ENCODE assay signal across 8 cellular contexts in the genomic region with DNA sequence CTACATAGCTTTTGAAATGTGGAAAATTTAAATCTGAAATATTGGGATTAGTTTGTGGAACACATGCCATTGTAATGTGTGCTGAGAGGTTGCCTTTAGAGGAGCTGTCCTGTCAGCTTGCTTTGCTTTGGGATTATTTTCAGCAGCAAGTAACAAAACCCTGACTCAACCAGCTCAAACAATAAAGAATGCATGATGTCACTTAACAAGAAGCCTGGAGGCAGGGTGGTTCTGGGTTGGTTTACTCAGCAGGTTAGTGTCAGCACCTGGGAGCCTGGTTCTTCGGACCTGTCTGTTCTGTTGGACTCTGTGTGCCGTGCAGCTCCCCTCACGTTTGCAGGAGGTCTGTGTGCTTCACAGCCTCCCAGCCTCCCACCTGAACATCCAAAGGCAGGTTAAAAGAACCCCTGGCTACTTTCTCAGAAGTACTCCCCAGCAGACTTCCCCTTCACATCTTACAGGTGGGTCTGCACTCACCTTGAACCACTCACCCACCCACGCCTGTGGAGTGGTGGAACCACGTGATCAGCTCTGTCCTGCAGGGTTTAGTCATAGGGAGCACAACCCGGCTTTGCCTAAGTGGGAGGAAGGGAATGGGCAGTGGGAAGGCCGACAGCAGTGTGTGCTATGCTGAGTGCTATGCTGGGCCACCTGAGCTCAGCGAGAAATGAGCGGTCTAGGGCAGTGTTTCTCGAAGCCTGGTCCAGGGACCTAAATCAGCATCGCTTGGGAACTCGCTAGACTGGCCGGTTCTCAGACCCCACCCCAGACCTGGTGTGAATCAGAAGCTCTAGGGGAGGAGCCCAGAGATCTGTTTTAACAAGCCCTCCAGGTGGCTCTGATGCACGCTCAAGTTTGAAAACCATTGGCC. TPM values are rescaled to one million over a fixed set of nuclear protein-coding genes. Genes with fewer than 3 reads are reported as not detected.
DNase-seq lines count a peak whose midpoint lies in the region; ATAC-seq, FAIRE-seq and TF ChIP-seq lines count a peak whose summit lies in the region.

No MANE protein-coding gene starts in this region.

- no peak overlapping the region for H2AFZ ChIP-seq in PC-9

- TF ChIP-seq CTCF in PC-9 (conservative IDR thresholded peaks at IDR 0.05) (no peak), omental fat pad (IDR thresholded peaks at IDR 0.05) (no peak)

- TSS peak; percentile 45 for BruUV-seq in PC-9 (replicated peaks; lab: Mats Ljungman, UMichigan)

- H3K4me1 ChIP-seq in PC-9 (replicated peaks; ENCODE audit: insufficient read depth), result peaks cover 24% of the 10 kb centered on the region
- H3K4me1 ChIP-seq in effector memory CD4-positive, alpha-beta T cell (ENCODE audit: control insufficient read depth, insufficient read depth, low read length, poor library complexity, severe bottlenecking), result peaks cover 53% of the 10 kb centered on the region

- no peak for FAIRE-seq in GM12892 (lab: Jason Lieb, UNC)

- no peaks in the 10 kb centered on the region for H3K36me3 ChIP-seq in PC-9 (ENCODE audit: low read depth)
- no peaks in the 10 kb centered on the region for H3K36me3 ChIP-seq in effector memory CD4-positive, alpha-beta T cell (ENCODE audit: control insufficient read depth, insufficient read depth, low read length)

- ATAC-seq in omental fat pad (ENCODE audit: low FRiP score) (peak; percentile 58), HG03159 (IDR thresholded peaks at IDR 0.05; ENCODE audit: unreplicated experiment) (no peak), sciatic nerve (no peak)

- H4K20me1 ChIP-seq in PC-9 (ENCODE audit: insufficient read depth), result no peaks in the 10 kb centered on the region

- peaks cover 21% of the 10 kb centered on the region for H3F3A ChIP-seq in PC-9 (ENCODE audit: insufficient read depth, low read depth)

- POLR2A ChIA-PET in PC-9 (lab: Charles Lee; ENCODE audit: unreplicated experiment), result interaction anchor here (0.6 to 0.7 kb wide), 5 partner anchors 10 to 66 kb away, joined by 3 to 6 read pairs (median 4); no protein-coding TSS in a partner anchor

- peak; percentile 34; the same call in 1 of the 2 replicates for TF ChIP-seq POLR2A in GM12892 (IDR thresholded peaks at IDR 0.05; ENCODE audit: low read depth, low read length)

- CTCF ChIA-PET in PC-9 (lab: Charles Lee), result interaction anchor here (0.6 to 1.0 kb wide), 5 partner anchors 9 to 145 kb away, joined by 3 to 6 read pairs (median 5); a partner anchor contains a TSS

- peak overlapping the region; percentile 68 for H3K4me2 ChIP-seq in PC-9

- no peaks in the 10 kb centered on the region for H3K27me3 ChIP-seq in PC-9 (ENCODE audit: insufficient read depth, low read depth)
- H3K27me3 ChIP-seq in effector memory CD4-positive, alpha-beta T cell (replicated peaks; ENCODE audit: control insufficient read depth, insufficient read depth, low read length, poor library complexity, severe bottlenecking), result no peaks in the 10 kb centered on the region

- DNase-seq in GM12892 (ENCODE audit: insufficient read length) (no peak), PC-9 (peak; percentile 61 to 85), omental fat pad (ENCODE audit: low spot score) (no peak), DMS79 treated with DMSO at 0.1 percent for 48 hours (lab: John Stamatoyannopoulos, UW) (no peak), cerebellum (ENCODE audit: low spot score) (no peak), sciatic nerve (ENCODE audit: low spot score) (no peak)
- DNase-seq in effector memory CD4-positive, alpha-beta T cell, result no peak

- no peaks in the 10 kb centered on the region for H3K79me2 ChIP-seq in PC-9 (ENCODE audit: low read depth)

- intact Hi-C loops in PC-9 (cut with micrococcal nuclease; ENCODE audit: unreplicated experiment) (loop anchor here (2.0 kb wide), 1 partner anchor 20 kb away; a partner anchor contains a TSS), sciatic nerve (cut with DNase I) (no loop called here)

- H3K9me3 ChIP-seq in PC-9 (ENCODE audit: insufficient read depth, low read depth), result no peaks in the 10 kb centered on the region
- H3K9me3 ChIP-seq in effector memory CD4-positive, alpha-beta T cell (ENCODE audit: control insufficient read depth, low read length), result no peaks in the 10 kb centered on the region

- peak overlapping the region; percentile 83 for H3K27ac ChIP-seq in PC-9
- H3K27ac ChIP-seq in effector memory CD4-positive, alpha-beta T cell (ENCODE audit: insufficient read depth, low read length, poor library complexity, severe bottlenecking), result peak overlapping the region; percentile 92

- no peak overlapping the region for H3K4me3 ChIP-seq in PC-9
- no peak overlapping the region for H3K4me3 ChIP-seq in effector memory CD4-positive, alpha-beta T cell (ENCODE audit: insufficient read depth, low read depth, low read length, poor library complexity, severe bottlenecking)

- H3K9me2 ChIP-seq in PC-9 (ENCODE audit: insufficient read depth), result no peaks in the 10 kb centered on the region

RNA-seq across cellular contexts. Expression of a gene that starts 20.4 kb away (rescaled TPM):
- polyA plus RNA-seq in GM12892 (2012; ENCODE audit: missing spikeins), result 64.2 TPM
- total RNA-seq in PC-9 (2021) (3.8 and 6.0 TPM in 2 replicates), omental fat pad (10 to 100 TPM; 17.7 to 43.9 (median 24.8) TPM), cerebellum (35.9 TPM), sciatic nerve (15.2 TPM)

Comparison
In these comparisons a context has a peak if more than half of its experiments do, and no peak if none do; other contexts are left out.
1. DNase-seq: peak in PC-9 (2 of 2); none in GM12892 (single experiment), effector memory CD4-positive, alpha-beta T cell (0 of 3), omental fat pad (single experiment), DMS79 treated with DMSO at 0.1 percent for 48 hours (single experiment), cerebellum (single experiment) and sciatic nerve (single experiment).